ENCODE assay signal across 8 cellular contexts in the genomic region with DNA sequence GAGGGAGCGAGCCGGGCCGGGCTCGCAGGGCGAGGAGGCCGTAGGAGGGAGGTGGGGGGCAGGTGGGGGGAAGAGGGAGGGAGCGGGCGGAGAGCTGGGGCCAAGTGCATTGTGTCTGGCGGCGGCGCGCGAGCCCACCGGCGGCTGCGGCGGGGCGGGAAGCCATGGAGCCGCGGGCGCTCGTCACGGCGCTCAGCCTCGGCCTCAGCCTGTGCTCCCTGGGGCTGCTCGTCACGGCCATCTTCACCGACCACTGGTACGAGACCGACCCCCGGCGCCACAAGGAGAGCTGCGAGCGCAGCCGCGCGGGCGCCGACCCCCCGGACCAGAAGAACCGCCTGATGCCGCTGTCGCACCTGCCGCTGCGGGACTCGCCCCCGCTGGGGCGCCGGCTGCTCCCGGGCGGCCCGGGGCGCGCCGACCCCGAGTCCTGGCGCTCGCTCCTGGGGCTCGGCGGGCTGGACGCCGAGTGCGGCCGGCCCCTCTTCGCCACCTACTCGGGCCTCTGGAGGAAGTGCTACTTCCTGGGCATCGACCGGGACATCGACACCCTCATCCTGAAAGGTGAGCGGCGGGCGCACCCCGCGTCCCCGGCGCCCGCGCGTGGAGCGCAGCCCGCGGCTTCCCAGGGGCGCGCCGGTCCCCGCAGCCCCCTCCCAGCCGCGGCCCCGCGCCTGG. TPM values are rescaled to one million over a fixed set of nuclear protein-coding genes. Genes with fewer than 3 reads are reported as not detected.
DNase-seq lines count a peak whose midpoint lies in the region; ATAC-seq and TF ChIP-seq lines count a peak whose summit lies in the region.

A gene (plus strand): TSS at position 107 of the 678 bp plus-strand sequence. CDS start 58 bp downstream, at position 165.

- DNase-seq in NCI-H748 (lab: John Stamatoyannopoulos, UW; ENCODE audit: unreplicated experiment), result peak; percentile 57
- DNase-seq in NCI-H748 treated with DMSO at 0.1 percent for 48 hours (lab: John Stamatoyannopoulos, UW), result no peak
- peak in 1 of 2 donors; percentile 27 for DNase-seq in foreskin fibroblast
- peak; percentile 88 for DNase-seq in osteoblast (ENCODE audit: insufficient read length, low spot score, missing footprints)
- no peak for DNase-seq in DMS153 (lab: John Stamatoyannopoulos, UW)

- TF ChIP-seq CTCF in VCaP (conservative IDR thresholded peaks at IDR 0.05) (no peak), foreskin fibroblast (IDR thresholded peaks at IDR 0.05; ENCODE audit: low read depth, low read length) (no peak), osteoblast (IDR thresholded peaks at IDR 0.05; ENCODE audit: extremely low read depth, low read depth, low read length) (no peak)

- no peak within 1 kb of the TSS for H2AFZ ChIP-seq in osteoblast (ENCODE audit: low read length)

- H4K20me1 ChIP-seq in osteoblast (ENCODE audit: insufficient read depth, low read length), result peaks cover 3% of the 10 kb centered on the region

- peak within 1 kb of the TSS; percentile 71 for H3K4me2 ChIP-seq in osteoblast (ENCODE audit: insufficient read depth, low read length)

- H3K79me2 ChIP-seq in osteoblast (ENCODE audit: insufficient read depth, low read length), result no peaks in the 10 kb centered on the region

- peaks cover 64% of the 10 kb centered on the region for H3K27me3 ChIP-seq in osteoblast (ENCODE audit: insufficient read depth, low read length)

- H3K36me3 ChIP-seq in osteoblast (ENCODE audit: insufficient read depth, low read length), result no peaks in the 10 kb centered on the region

- H3K9me3 ChIP-seq in osteoblast (ENCODE audit: low read depth, low read length), result no peaks in the 10 kb centered on the region

- H3K4me1 ChIP-seq in osteoblast (ENCODE audit: insufficient read depth, low read length), result peaks cover 6% of the 10 kb centered on the region

- ATAC-seq in GM18909 (IDR thresholded peaks at IDR 0.05; ENCODE audit: poor library complexity, unreplicated experiment) (no peak), HG03378 (IDR thresholded peaks at IDR 0.05; ENCODE audit: unreplicated experiment) (no peak)

- H3K27ac ChIP-seq in VCaP (peak within 1 kb of the TSS; percentile 41; the same call in 1 of the 2 replicates), osteoblast (ENCODE audit: low read depth, low read length) (no peak within 1 kb of the TSS)

- peak within 1 kb of the TSS; percentile 23 to 35 for H3K4me3 ChIP-seq in foreskin fibroblast (ENCODE audit: low read depth in 1 of 2, low read length in 2 of 2)
- peak within 1 kb of the TSS; percentile 52 for H3K4me3 ChIP-seq in osteoblast (ENCODE audit: insufficient read depth, low read length)

RNA-seq across cellular contexts. Expression of the gene that starts here (rescaled TPM):
- total RNA-seq in osteoblast, result 0.29 and 0.72 TPM in 2 replicates

Comparison
In these comparisons a context has a peak if more than half of its experiments do, and no peak if none do; other contexts are left out.
1. Peak in DNase-seq, H3K4me3 ChIP-seq and H3K4me2 ChIP-seq in osteoblast; RNA of the gene not detected or under 1 TPM.